In the genomic region with DNA sequence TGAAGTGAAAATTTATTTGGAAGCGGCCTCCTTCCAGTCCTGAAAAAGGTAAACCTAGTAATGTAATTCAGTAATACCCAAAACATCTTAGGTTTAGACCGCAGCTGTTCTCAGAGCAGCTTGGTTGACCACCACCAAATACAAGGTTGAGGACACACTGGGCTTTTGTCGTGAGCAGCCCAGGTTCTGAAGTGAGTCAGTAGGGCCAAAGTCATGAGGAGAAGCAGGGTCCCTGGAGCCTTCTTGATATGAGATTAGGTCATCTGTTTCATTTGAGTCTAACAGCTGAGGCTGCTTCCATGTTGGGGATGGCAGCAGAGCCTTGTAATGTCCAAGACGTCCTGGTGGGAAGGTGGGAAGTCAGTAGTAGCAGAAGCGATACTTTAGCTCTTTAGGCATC, we compare ENCODE assay signal across 8 cellular contexts. TPM values are rescaled to one million over a fixed set of nuclear protein-coding genes. Genes with fewer than 3 reads are reported as not detected.
DNase-seq lines count a peak whose midpoint lies in the region; ATAC-seq and TF ChIP-seq lines count a peak whose summit lies in the region.

No MANE protein-coding gene starts in this region.

- ATAC-seq in HG03521 (IDR thresholded peaks at IDR 0.05; ENCODE audit: unreplicated experiment) = no peak

- intact Hi-C loops in OCI-LY7 (cut with micrococcal nuclease; ENCODE audit: unreplicated experiment) (loop anchor here (2.0 kb wide), 2 partner anchors 45 to 73 kb away; a partner anchor contains a TSS), ovary (cut with DNase I) (loop anchor here in 1 of 4 donors (5.0 kb wide), 1 partner anchor 41 kb away; a partner anchor contains a TSS), posterior vena cava (cut with DNase I) (no loop called here)

- no peak for TF ChIP-seq POLR2A in ovary (IDR thresholded peaks at IDR 0.05)

- peaks cover 36% of the 10 kb centered on the region for H4K20me1 ChIP-seq in OCI-LY7 (ENCODE audit: insufficient read depth, low read length)

- no peaks in the 10 kb centered on the region for H3K27me3 ChIP-seq in ovary

- peaks cover 55% of the 10 kb centered on the region for H3K4me1 Mint-ChIP-seq in endothelial cell (ENCODE audit: unreplicated experiment)

- H3K4me3 ChIP-seq in OCI-LY7 (ENCODE audit: low read depth, low read length, poor library complexity, severe bottlenecking) (peak overlapping the region; percentile 84), ovary (peak overlapping the region; percentile 95)

- H3K36me3 Mint-ChIP-seq in endothelial cell (ENCODE audit: low read depth, unreplicated experiment) = peaks cover 8% of the 10 kb centered on the region

- no TSS peak for BruUV-seq in OCI-LY7 (replicated peaks; lab: Mats Ljungman, UMichigan)

- no peaks in the 10 kb centered on the region for H3K9me2 ChIP-seq in OCI-LY7 (ENCODE audit: insufficient read depth, low read length)

- H3K27me3 Mint-ChIP-seq in endothelial cell (ENCODE audit: unreplicated experiment) = peaks cover 8% of the 10 kb centered on the region

- peak overlapping the region; percentile 92 for H3K4me3 Mint-ChIP-seq in endothelial cell (ENCODE audit: unreplicated experiment)

- POLR2A ChIA-PET in OCI-LY7 (lab: Charles Lee) = no interaction called here

- WGBS in ovary, 3 donors = 29 to 31% (median 29%) methylated on average over 5 of the region's 5 CpGs

- TF ChIP-seq CTCF in OCI-LY7 (conservative IDR thresholded peaks at IDR 0.05; ENCODE audit: low read length) = no peak
- no peak for TF ChIP-seq CTCF in endothelial cell (IDR thresholded peaks at IDR 0.05; ENCODE audit: unreplicated experiment)
- TF ChIP-seq CTCF in ovary (IDR thresholded peaks at IDR 0.05) = no peak

- no peak overlapping the region for H2AFZ ChIP-seq in OCI-LY7 (ENCODE audit: low read length)

- H3K4me1 ChIP-seq in OCI-LY7 (ENCODE audit: insufficient read depth, low read length, poor library complexity, severe bottlenecking) (peaks cover 33% of the 10 kb centered on the region), ovary (ENCODE audit: insufficient read depth) (peaks cover 31% of the 10 kb centered on the region)

- peaks cover 70% of the 10 kb centered on the region for H3K79me2 ChIP-seq in OCI-LY7 (ENCODE audit: insufficient read depth, low read depth, low read length)

- H3K36me3 ChIP-seq in OCI-LY7 (ENCODE audit: insufficient read depth, low read length) (peaks cover 59% of the 10 kb centered on the region), ovary (no peaks in the 10 kb centered on the region)

- peak overlapping the region; percentile 97 for H3K4me2 ChIP-seq in OCI-LY7 (ENCODE audit: low read length)

- H3K9me3 ChIP-seq in OCI-LY7 (ENCODE audit: low read length) (no peaks in the 10 kb centered on the region), ovary (no peaks in the 10 kb centered on the region)

- no peak overlapping the region for H3K27ac ChIP-seq in OCI-LY7 (ENCODE audit: low read depth, low read length, poor library complexity, severe bottlenecking)
- H3K27ac ChIP-seq in ovary = peak overlapping the region in 1 of 2 donors; percentile 7

- DNase-seq in Daoy (ENCODE audit: low read depth) (peak; percentile 29), OCI-LY7 (ENCODE audit: low spot score) (no peak), endothelial cell (ENCODE audit: low spot score) (no peak), ovary (no peak), posterior vena cava (ENCODE audit: low spot score) (no peak), NCI-H146 treated with DMSO at 0.1 percent for 48 hours (lab: John Stamatoyannopoulos, UW; ENCODE audit: unreplicated experiment) (no peak), NCI-H2081 (lab: John Stamatoyannopoulos, UW) (no peak)

- CTCF ChIA-PET in OCI-LY7 (lab: Charles Lee; ENCODE audit: unreplicated experiment) = no interaction called here

- no peak overlapping the region for H3K27ac Mint-ChIP-seq in endothelial cell (ENCODE audit: unreplicated experiment)

- TF ChIP-seq EP300 in ovary (IDR thresholded peaks at IDR 0.05) = no peak

- no peaks in the 10 kb centered on the region for H3K9me3 Mint-ChIP-seq in endothelial cell (ENCODE audit: unreplicated experiment)

RNA-seq across cellular contexts. Expression of a gene that starts 2.2 kb away (rescaled TPM):
- total RNA-seq in Daoy (2014; rRNA removed; shearing (Covaris generic)) = 88.0 and 94.3 TPM in 2 replicates
- 99.3 and 100 TPM in 2 replicates for total RNA-seq in OCI-LY7 (2014; rRNA removed; shearing (Covaris generic))
- total RNA-seq in OCI-LY7 (2022) (120 and 125 TPM in 2 replicates), endothelial cell (ENCODE audit: unreplicated experiment) (55.3 TPM), ovary (100 to 1,000 TPM in 5 of 7 donors, 10 to 100 TPM in 2; 51.5 to 137 (median 105) TPM), posterior vena cava (100 to 1,000 TPM in 1 of 2 donors, 10 to 100 TPM in 1; 98.5 to 105 TPM)
- polyA plus RNA-seq in ovary = 10 to 100 TPM; 39.6 to 54.4 TPM

RNA-seq across cellular contexts. Expression of a gene that starts 39.6 kb away (rescaled TPM):
- 22.6 and 24.3 TPM in 2 replicates for total RNA-seq in Daoy (2014; rRNA removed; shearing (Covaris generic))
- 11.9 and 14.1 TPM in 2 replicates for total RNA-seq in OCI-LY7 (2014; rRNA removed; shearing (Covaris generic))
- total RNA-seq in OCI-LY7 (2022) (19.9 and 20.8 TPM in 2 replicates), endothelial cell (ENCODE audit: unreplicated experiment) (57.2 TPM), ovary (10 to 100 TPM; 19.0 to 28.0 (median 23.3) TPM), posterior vena cava (10 to 100 TPM; 13.9 to 16.2 TPM)
- 10 to 100 TPM in 1 of 2 donors, 1 to 10 TPM in 1; 2.5 to 16.4 TPM for polyA plus RNA-seq in ovary
